ENCODE assay signal across 22 cellular contexts in the genomic region with DNA sequence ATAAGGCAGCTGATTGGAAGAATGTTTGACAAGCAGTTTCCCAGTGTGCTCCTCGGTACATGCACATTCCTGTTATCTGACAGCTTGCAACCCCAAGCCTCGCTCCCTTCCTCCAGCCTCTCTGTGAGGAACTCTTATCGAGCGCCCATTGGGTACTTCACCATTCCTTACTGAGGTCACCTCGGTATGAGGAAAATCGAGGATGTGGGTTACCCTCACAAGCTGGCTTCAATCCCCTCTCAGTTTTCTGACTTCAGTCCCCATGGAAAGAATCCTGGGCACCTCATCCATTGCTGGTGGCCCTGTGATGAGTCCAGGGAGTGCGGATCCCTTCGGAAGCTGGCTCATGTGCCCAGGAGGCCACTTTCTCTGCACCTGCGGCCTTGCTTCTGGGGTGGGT. TPM values are rescaled to one million over a fixed set of nuclear protein-coding genes. Genes with fewer than 3 reads are reported as not detected.
DNase-seq lines count a peak whose midpoint lies in the region; ATAC-seq, FAIRE-seq and TF ChIP-seq lines count a peak whose summit lies in the region.
"Had no signal": no experiment of that assay in that cellular context is flagged by ENCODE, and none has a peak within 500 bp of the region (broad histone marks: within the 10 kb centered on the region; RNA-seq: fewer than 3 reads in every experiment).

No MANE protein-coding gene starts in this region.

- H3K4me3 Mint-ChIP-seq in activated CD4-positive, alpha-beta memory T cell treated with anti-CD3 and anti-CD28 coated beads, Interleukin-2, amount 10 ng/mL, durations not matched to agents 7 days and 5 days, result no peak overlapping the region
- H3K4me3 Mint-ChIP-seq in activated CD4-positive, alpha-beta memory T cell treated with anti-CD3 and anti-CD28 coated beads for 36 hours, result no peak overlapping the region
- H3K4me3 Mint-ChIP-seq: CD14-positive monocyte, GM23338 had no signal

- H3K27ac ChIP-seq in lung (ENCODE audit: low read depth in 1 of 2, low read length in 1 of 2) (no peak overlapping the region), kidney (ENCODE audit: low read depth in 2 of 2, low read length in 2 of 2) (no peak overlapping the region)
- H3K27ac ChIP-seq: 22Rv1, HL-60 had no signal

- ATAC-seq in lung (ENCODE audit: insufficient read depth, low FRiP score) (no peak), GM19023 (IDR thresholded peaks at IDR 0.05; ENCODE audit: unreplicated experiment) (no peak)
- no peak for ATAC-seq in activated naive CD4-positive, alpha-beta T cell treated with anti-CD3 and anti-CD28 coated beads, Interleukin-2, amount 50 U/mL, for 72 hours
- ATAC-seq: GM12878, GM23338, PC-3 had no signal

- WGBS in lung, 2 donors, result 81% methylated on average over 9 of the region's 9 CpGs

- peaks cover 2% of the 10 kb centered on the region for H3K36me3 Mint-ChIP-seq in activated CD4-positive, alpha-beta memory T cell treated with anti-CD3 and anti-CD28 coated beads, Interleukin-2, amount 10 ng/mL, durations not matched to agents 7 days and 5 days (ENCODE audit: low read depth)
- peaks cover 6% of the 10 kb centered on the region for H3K36me3 Mint-ChIP-seq in activated CD4-positive, alpha-beta memory T cell treated with anti-CD3 and anti-CD28 coated beads for 36 hours
- peaks cover 17% of the 10 kb centered on the region in 2 donors for H3K36me3 Mint-ChIP-seq in activated naive CD4-positive, alpha-beta T cell treated with anti-CD3 and anti-CD28 coated beads, Interleukin-2, amount 50 U/mL, for 72 hours
- H3K36me3 Mint-ChIP-seq: CD14-positive monocyte had no signal

- no peak overlapping the region for H3K27ac Mint-ChIP-seq in activated CD4-positive, alpha-beta memory T cell treated with anti-CD3 and anti-CD28 coated beads, Interleukin-2, amount 10 ng/mL, durations not matched to agents 7 days and 5 days
- no peak overlapping the region for H3K27ac Mint-ChIP-seq in activated CD4-positive, alpha-beta memory T cell treated with anti-CD3 and anti-CD28 coated beads for 36 hours
- H3K27ac Mint-ChIP-seq in activated naive CD4-positive, alpha-beta T cell treated with anti-CD3 and anti-CD28 coated beads, Interleukin-2, amount 50 U/mL, for 72 hours, result peak overlapping the region in 1 of 2 donors; percentile 90
- H3K27ac Mint-ChIP-seq: CD14-positive monocyte, GM23338 had no signal

- no peak overlapping the region for H3K9ac ChIP-seq in kidney (ENCODE audit: low read length in 2 of 2)

- no peaks in the 10 kb centered on the region for H3K4me1 Mint-ChIP-seq in activated CD4-positive, alpha-beta memory T cell treated with anti-CD3 and anti-CD28 coated beads, Interleukin-2, amount 10 ng/mL, durations not matched to agents 7 days and 5 days
- H3K4me1 Mint-ChIP-seq in activated CD4-positive, alpha-beta memory T cell treated with anti-CD3 and anti-CD28 coated beads for 36 hours (ENCODE audit: low read depth), result no peaks in the 10 kb centered on the region
- H3K4me1 Mint-ChIP-seq: CD14-positive monocyte, GM23338 had no signal

- peaks cover 2% of the 10 kb centered on the region for H3K9me3 Mint-ChIP-seq in activated CD4-positive, alpha-beta memory T cell treated with anti-CD3 and anti-CD28 coated beads, Interleukin-2, amount 10 ng/mL, durations not matched to agents 7 days and 5 days
- H3K9me3 Mint-ChIP-seq in activated CD4-positive, alpha-beta memory T cell treated with anti-CD3 and anti-CD28 coated beads for 36 hours, result no peaks in the 10 kb centered on the region
- H3K9me3 Mint-ChIP-seq in activated naive CD4-positive, alpha-beta T cell treated with anti-CD3 and anti-CD28 coated beads, Interleukin-2, amount 50 U/mL, for 72 hours, result peaks cover 2 to 5% of the 10 kb centered on the region in 2 donors
- H3K9me3 Mint-ChIP-seq: GM23338, HFFc6 had no signal

- H3K36me3 ChIP-seq in lung (ENCODE audit: control insufficient read depth in 2 of 2, insufficient read depth in 2 of 2, low read length in 2 of 2) (no peaks in the 10 kb centered on the region), kidney (ENCODE audit: control insufficient read depth in 1 of 2, insufficient read depth in 2 of 2, low read length in 2 of 2) (no peaks in the 10 kb centered on the region)

- intact Hi-C loops in activated CD4-positive, alpha-beta memory T cell treated with anti-CD3 and anti-CD28 coated beads for 36 hours (cut with micrococcal nuclease), result no loop called here
- intact Hi-C loops in kidney (cut with DNase I), result no loop called here

- DNase-seq in activated CD4-positive, alpha-beta memory T cell treated with anti-CD3 and anti-CD28 coated beads, Interleukin-2, amount 10 ng/mL, durations not matched to agents 7 days and 5 days, result peak; percentile 6
- DNase-seq in activated CD4-positive, alpha-beta memory T cell treated with anti-CD3 and anti-CD28 coated beads for 36 hours, result no peak
- DNase-seq in cardiac fibroblast (ENCODE audit: low read depth in 2 of 2) (peak; percentile 8 to 13), lung (ENCODE audit: low spot score) (peak; percentile 13), ureter (ENCODE audit: low spot score) (peak; percentile 14), kidney (no peak)
- DNase-seq in activated naive CD4-positive, alpha-beta T cell treated with anti-CD3 and anti-CD28 coated beads, Interleukin-2, amount 50 U/mL, for 72 hours (ENCODE audit: low spot score in 2 of 2), result no peak
- DNase-seq: KBM-7, NCI-H1048, NCI-H146, NCI-H2107, NCI-H345 had no signal

- CTCF ChIA-PET in activated CD4-positive, alpha-beta memory T cell treated with anti-CD3 and anti-CD28 coated beads, Interleukin-2, amount 10 ng/mL, durations not matched to agents 7 days and 5 days (lab: Charles Lee), result no interaction called here
- CTCF ChIA-PET in activated CD4-positive, alpha-beta memory T cell treated with anti-CD3 and anti-CD28 coated beads for 36 hours (lab: Charles Lee), result no interaction called here

- H3K27me3 ChIP-seq in lung (ENCODE audit: control insufficient read depth, insufficient read depth), result no peaks in the 10 kb centered on the region

- FAIRE-seq in kidney (lab: Jason Lieb, UNC), result no peak
- FAIRE-seq: GM12878 had no signal

- no peak for TF ChIP-seq CTCF in cardiac fibroblast (IDR thresholded peaks at IDR 0.05; ENCODE audit: low read depth, low read length)
- no peak for TF ChIP-seq CTCF in lung (IDR thresholded peaks at IDR 0.05; ENCODE audit: control extremely low read depth, extremely low read depth)
- TF ChIP-seq CTCF in kidney (IDR thresholded peaks at IDR 0.05; ENCODE audit: borderline replicate concordance, extremely low read depth, insufficient read depth), result no peak

- H3K4me1 ChIP-seq in lung (ENCODE audit: control insufficient read depth in 2 of 2, insufficient read depth in 2 of 2, low read length in 2 of 2) (no peaks in the 10 kb centered on the region), kidney (ENCODE audit: control insufficient read depth in 1 of 2, insufficient read depth in 1 of 2, low read depth in 1 of 2, low read length in 2 of 2) (no peaks in the 10 kb centered on the region)

- POLR2A ChIA-PET in activated CD4-positive, alpha-beta memory T cell treated with anti-CD3 and anti-CD28 coated beads, Interleukin-2, amount 10 ng/mL, durations not matched to agents 7 days and 5 days (lab: Charles Lee), result no interaction called here
- POLR2A ChIA-PET in activated CD4-positive, alpha-beta memory T cell treated with anti-CD3 and anti-CD28 coated beads for 36 hours (lab: Charles Lee), result no interaction called here

- H3K4me3 ChIP-seq in cardiac fibroblast (replicated peaks in 1 of 2; ENCODE audit: low read depth in 2 of 2, low read length in 2 of 2) (no peak overlapping the region), lung (no peak overlapping the region), kidney (ENCODE audit: low read length in 2 of 2) (no peak overlapping the region)
- H3K4me3 ChIP-seq: GM12878, GM23338 had no signal

- H3K9me3 ChIP-seq in lung (ENCODE audit: control insufficient read depth in 2 of 2, insufficient read depth in 1 of 2, low read length in 1 of 2) (peaks cover 0 to 2% of the 10 kb centered on the region in 2 donors), kidney (ENCODE audit: control insufficient read depth in 1 of 2, low read length in 2 of 2) (no peaks in the 10 kb centered on the region)

- H3K27me3 Mint-ChIP-seq in activated CD4-positive, alpha-beta memory T cell treated with anti-CD3 and anti-CD28 coated beads, Interleukin-2, amount 10 ng/mL, durations not matched to agents 7 days and 5 days, result no peaks in the 10 kb centered on the region
- H3K27me3 Mint-ChIP-seq in activated CD4-positive, alpha-beta memory T cell treated with anti-CD3 and anti-CD28 coated beads for 36 hours, result no peaks in the 10 kb centered on the region

RNA-seq across cellular contexts. Expression of a gene that starts 17.3 kb away (rescaled TPM):
- under 1 TPM; 0.73 to 0.93 TPM for total RNA-seq in activated CD4-positive, alpha-beta memory T cell treated with anti-CD3 and anti-CD28 coated beads, Interleukin-2, amount 10 ng/mL, durations not matched to agents 7 days and 5 days
- total RNA-seq in activated CD4-positive, alpha-beta memory T cell treated with anti-CD3 and anti-CD28 coated beads for 36 hours, result under 1 TPM; 0.39 to 0.43 TPM
- total RNA-seq in lung (under 1 TPM in 1 of 2 donors, not detected in 1; 0.25 TPM), ureter (not detected), kidney (not detected)
- polyA plus RNA-seq in lung (under 1 TPM; 0.19 to 0.79 TPM), kidney (ENCODE audit: insufficient read depth, low read depth, low replicate concordance) (not detected)
- total RNA-seq in activated naive CD4-positive, alpha-beta T cell treated with anti-CD3 and anti-CD28 coated beads, Interleukin-2, amount 50 U/mL, for 72 hours, result 1 to 10 TPM; 1.5 to 2.0 TPM
- total RNA-seq: G401, GM12878, GM23338, M059J, PC-3 had no signal

Comparison
In these comparisons a context has a peak if more than half of its experiments do, and no peak if none do; other contexts are left out.
1. DNase-seq: peak in activated CD4-positive, alpha-beta memory T cell treated with anti-CD3 and anti-CD28 coated beads, Interleukin-2, amount 10 ng/mL, durations not matched to agents 7 days and 5 days (single experiment), cardiac fibroblast (2 of 2), lung (single experiment) and ureter (single experiment); none in activated CD4-positive, alpha-beta memory T cell treated with anti-CD3 and anti-CD28 coated beads for 36 hours (single experiment), kidney (single experiment) and activated naive CD4-positive, alpha-beta T cell treated with anti-CD3 and anti-CD28 coated beads, Interleukin-2, amount 50 U/mL, for 72 hours (0 of 2).